Comparison of ENCODE assay signal across 8 cellular contexts in the genomic region with DNA sequence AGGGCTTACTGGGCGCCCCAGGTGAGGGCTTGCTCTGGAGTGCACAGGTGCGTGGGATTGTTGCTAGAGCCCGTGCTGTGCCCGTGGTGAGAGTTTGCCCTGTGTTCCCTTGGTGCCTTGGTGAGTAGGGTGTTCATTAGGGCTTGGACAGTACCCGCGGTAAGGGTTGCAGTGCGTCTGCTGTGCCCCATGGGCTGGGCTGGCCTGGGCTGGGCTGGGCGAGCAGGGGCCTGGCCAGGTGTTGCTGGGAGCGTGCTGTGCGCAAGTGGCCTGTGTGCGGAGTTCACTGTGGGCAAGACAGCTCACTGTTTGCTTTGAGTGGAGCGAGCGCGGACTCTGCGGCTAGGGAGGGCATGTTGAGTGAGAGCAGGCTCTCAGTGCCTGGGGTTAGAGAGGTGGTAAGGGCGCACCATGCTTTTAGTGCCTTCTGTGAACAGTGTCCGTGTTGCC. TPM values are rescaled to one million over a fixed set of nuclear protein-coding genes. Genes with fewer than 3 reads are reported as not detected.
DNase-seq lines count a peak whose midpoint lies in the region; ATAC-seq, FAIRE-seq and TF ChIP-seq lines count a peak whose summit lies in the region.

No MANE protein-coding gene starts in this region.

- POLR2A ChIA-PET in GM12878 (lab: Charles Lee) (no interaction called here), HepG2 (lab: Yijun Ruan, JAX) (no interaction called here)

- FAIRE-seq in GM12878 (lab: Jason Lieb, UNC) = no peak
- no peak for FAIRE-seq in HepG2 (lab: Jason Lieb, UNC)

- intact Hi-C loops in GM12878 (cut with micrococcal nuclease; ENCODE audit: unreplicated experiment) = no loop called here
- intact Hi-C loops in HepG2 (cut with micrococcal nuclease; ENCODE audit: unreplicated experiment) = no loop called here

- no peak overlapping the region for H3K4me3 ChIP-seq in GM12878
- H3K4me3 ChIP-seq in HepG2 (replicated peaks in 1 of 3; ENCODE audit: insufficient read depth in 1 of 3, low read depth in 2 of 3, low read length in 3 of 3) = no peak overlapping the region
- H3K4me3 ChIP-seq in thoracic aorta = peak overlapping the region; percentile 90

- RAD21 ChIA-PET in GM12878 (lab: Charles Lee; ENCODE audit: unreplicated experiment) = no interaction called here

- H3K9me3 Mint-ChIP-seq in activated naive CD4-positive, alpha-beta T cell treated with anti-CD3 and anti-CD28 coated beads, Interleukin-2, amount 10 ng/mL, durations not matched to agents 7 days and 5 days = no peaks in the 10 kb centered on the region

- no peak for DNase-seq in activated naive CD4-positive, alpha-beta T cell treated with anti-CD3 and anti-CD28 coated beads, Interleukin-2, amount 10 ng/mL, durations not matched to agents 7 days and 5 days
- DNase-seq in activated naive CD4-positive, alpha-beta T cell (lab: John Stamatoyannopoulos, UW) = no peak
- DNase-seq in GM12878 (ENCODE audit: low read depth, low spot score) (no peak), HepG2 (ENCODE audit: low spot score) (no peak), thoracic aorta (ENCODE audit: low spot score) (no peak), pons (ENCODE audit: low spot score) (no peak), NCI-H2171 (lab: John Stamatoyannopoulos, UW) (no peak), retina (no peak)

- no peak for TF ChIP-seq POLR2A in GM12878 (IDR thresholded peaks at IDR 0.05; ENCODE audit: low read depth, low read length)
- no peak for TF ChIP-seq POLR2A in HepG2 (IDR thresholded peaks at IDR 0.05; ENCODE audit: insufficient read depth in 1 of 2, low read depth in 2 of 2, low read length in 2 of 2)

- no peak overlapping the region for H3K27ac ChIP-seq in GM12878 (ENCODE audit: control insufficient read depth, insufficient read depth)
- no peak overlapping the region for H3K27ac ChIP-seq in HepG2 (ENCODE audit: extremely low read length, insufficient read depth, low read length)
- H3K27ac ChIP-seq in thoracic aorta = no peak overlapping the region

- BruUV-seq in GM12878 (replicated peaks; lab: Mats Ljungman, UMichigan) (no TSS peak), HepG2 (replicated peaks; lab: Mats Ljungman, UMichigan) (no TSS peak)

- SMC1A ChIA-PET in GM12878 (lab: Charles Lee; ENCODE audit: uncharacterized antibody, unreplicated experiment) = no interaction called here

- H3K4me1 ChIP-seq in GM12878 (ENCODE audit: control insufficient read depth, insufficient read depth, low read length) (peaks cover 2% of the 10 kb centered on the region; the same call in 1 of the 2 replicates), HepG2 (ENCODE audit: insufficient read depth, low read length) (no peaks in the 10 kb centered on the region), thoracic aorta (ENCODE audit: control insufficient read depth in 1 of 2, low read depth in 2 of 2) (peaks cover 3 to 6% of the 10 kb centered on the region in 2 donors)

- H3K9ac ChIP-seq in GM12878 (ENCODE audit: control insufficient read depth, insufficient read depth, low read length) (no peak overlapping the region), HepG2 (ENCODE audit: insufficient read depth, low read depth, low read length) (no peak overlapping the region)

- TF ChIP-seq RAD21 in GM12878 (IDR thresholded peaks at IDR 0.05; ENCODE audit: insufficient read depth, low read depth, low read length) (no peak), HepG2 (CRISPR knock-in tag; IDR thresholded peaks at IDR 0.05) (no peak)

- whole genome bisulfite sequencing in GM12878 (ENCODE audit: insufficient coverage, insufficient replicate concordance, low lambda C conversion rate, missing lambda C conversion rate) = 87% methylated on average over 17 of the region's 17 CpGs
- WGBS in HepG2 (ENCODE audit: low lambda C conversion rate) = 68% methylated on average over 6 of the region's 17 CpGs

- in situ Hi-C loops in GM12878 (cut with MboI) (no loop called here), HepG2 (cut with HindIII; ENCODE audit: extremely low pct_ligation_motif_present, low pct_unique_long_range_greater_than_20kb) (no loop called here)

- peaks cover 6% of the 10 kb centered on the region for H3K4me1 Mint-ChIP-seq in activated naive CD4-positive, alpha-beta T cell treated with anti-CD3 and anti-CD28 coated beads, Interleukin-2, amount 10 ng/mL, durations not matched to agents 7 days and 5 days

- H2AFZ ChIP-seq in GM12878 (ENCODE audit: control insufficient read depth, low read depth, low read length) (no peak overlapping the region; the same call in 1 of the 2 replicates), HepG2 (ENCODE audit: low read length) (no peak overlapping the region)

- no peak overlapping the region for H3K27ac Mint-ChIP-seq in activated naive CD4-positive, alpha-beta T cell treated with anti-CD3 and anti-CD28 coated beads, Interleukin-2, amount 10 ng/mL, durations not matched to agents 7 days and 5 days

- no peaks in the 10 kb centered on the region; the same call in 2 of the 3 replicates for H3K9me3 ChIP-seq in GM12878 (replicated peaks; ENCODE audit: control insufficient read depth, insufficient read depth, low read length)
- no peaks in the 10 kb centered on the region for H3K9me3 ChIP-seq in HepG2 (ENCODE audit: low read length)
- H3K9me3 ChIP-seq in thoracic aorta = no peaks in the 10 kb centered on the region

- TF ChIP-seq EP300 in GM12878 (IDR thresholded peaks at IDR 0.05; ENCODE audit: borderline replicate concordance in 1 of 2, control insufficient read depth in 1 of 2, low read depth in 2 of 2, low read length in 2 of 2) (no peak), HepG2 (IDR thresholded peaks at IDR 0.05; ENCODE audit: low read depth in 2 of 2, low read length in 2 of 2) (no peak), HepG2 (CRISPR knock-in tag; IDR thresholded peaks at IDR 0.05; ENCODE audit: borderline replicate concordance) (no peak)

- TF ChIP-seq CTCF in GM12878 (IDR thresholded peaks at IDR 0.05 in 2 of 3, conservative IDR thresholded peaks at IDR 0.05 in 1 of 3; ENCODE audit: control insufficient read depth in 2 of 3, extremely low read depth in 1 of 3, insufficient read depth in 1 of 3, low read depth in 3 of 3, low read length in 3 of 3) (no peak), HepG2 (CRISPR knock-in tag; IDR thresholded peaks at IDR 0.05) (no peak), thoracic aorta (IDR thresholded peaks at IDR 0.05) (no peak)

- H3K4me2 ChIP-seq in GM12878 (ENCODE audit: control insufficient read depth, insufficient read depth) (no peak overlapping the region), HepG2 (ENCODE audit: low read depth, low read length) (no peak overlapping the region)

- no peaks in the 10 kb centered on the region for H4K20me1 ChIP-seq in GM12878 (ENCODE audit: control insufficient read depth, insufficient read depth)
- H4K20me1 ChIP-seq in HepG2 (ENCODE audit: insufficient read depth, low read length) = no peaks in the 10 kb centered on the region

- H3K79me2 ChIP-seq in GM12878 (ENCODE audit: control insufficient read depth, insufficient read depth, low read length) (no peaks in the 10 kb centered on the region), HepG2 (ENCODE audit: insufficient read depth, low read length) (no peaks in the 10 kb centered on the region)

- CTCF ChIA-PET in activated naive CD4-positive, alpha-beta T cell treated with anti-CD3 and anti-CD28 coated beads, Interleukin-2, amount 10 ng/mL, durations not matched to agents 7 days and 5 days (lab: Charles Lee) = no interaction called here
- CTCF ChIA-PET in GM12878 (lab: Yijun Ruan, JAX) = no interaction called here
- CTCF ChIA-PET in HepG2 (lab: Yijun Ruan, JAX; ENCODE audit: low intra/inter-chr PET ratio, low total read pairs) = no interaction called here

- peaks cover 52% of the 10 kb centered on the region for H3K27me3 Mint-ChIP-seq in activated naive CD4-positive, alpha-beta T cell treated with anti-CD3 and anti-CD28 coated beads, Interleukin-2, amount 10 ng/mL, durations not matched to agents 7 days and 5 days

- no peaks in the 10 kb centered on the region for H3K36me3 ChIP-seq in GM12878 (ENCODE audit: control insufficient read depth in 2 of 2, insufficient read depth in 2 of 2, low read length in 1 of 2)
- H3K36me3 ChIP-seq in HepG2 (replicated peaks in 1 of 2; ENCODE audit: control insufficient read depth in 1 of 2, insufficient read depth in 2 of 2, low read length in 2 of 2) = no peaks in the 10 kb centered on the region; a peak in 1 of 5 replicates
- no peaks in the 10 kb centered on the region for H3K36me3 ChIP-seq in thoracic aorta

- H3K27me3 ChIP-seq in GM12878 (replicated peaks in 1 of 2; ENCODE audit: control insufficient read depth in 2 of 2, insufficient read depth in 2 of 2, low read length in 1 of 2) (no peaks in the 10 kb centered on the region), HepG2 (ENCODE audit: control insufficient read depth in 1 of 2, insufficient read depth in 2 of 2, low read length in 2 of 2) (peaks cover 3% of the 10 kb centered on the region in 2 experiments; a peak in 2 of 5 replicates), thoracic aorta (replicated peaks; ENCODE audit: insufficient read depth) (no peaks in the 10 kb centered on the region)

- peak overlapping the region; percentile 67 for H3K4me3 Mint-ChIP-seq in activated naive CD4-positive, alpha-beta T cell treated with anti-CD3 and anti-CD28 coated beads, Interleukin-2, amount 10 ng/mL, durations not matched to agents 7 days and 5 days

- ATAC-seq in GM12878 = peak; percentile 27; the same call in 2 of the 3 replicates
- ATAC-seq in HepG2 = peak; percentile 81
- no peak for ATAC-seq in thoracic aorta (ENCODE audit: insufficient number of reproducible peaks, low FRiP score, low read depth)

- no peaks in the 10 kb centered on the region for H3K36me3 Mint-ChIP-seq in activated naive CD4-positive, alpha-beta T cell treated with anti-CD3 and anti-CD28 coated beads, Interleukin-2, amount 10 ng/mL, durations not matched to agents 7 days and 5 days

RNA-seq across cellular contexts. Expression of a gene that starts 0.7 kb away (rescaled TPM):
- 0.76 and 0.79 TPM in 2 replicates for total RNA-seq in GM12878 (2013; cell fraction: nucleolus; rRNA removed)
- not detected in 2 replicates for total RNA-seq in GM12878 (2014; rRNA removed)
- total RNA-seq in GM12878 (2014; rRNA removed; fragmentation: Illumina TruSeq; extraction: Trizol) = not detected in 2 replicates
- total RNA-seq in GM12878 (2021) = not detected in 2 replicates
- 1.5 TPM for polyA plus RNA-seq in GM12878 (2011; ENCODE audit: low read depth)
- polyA plus RNA-seq in GM12878 (2011; rRNA removed) = not detected in 2 replicates
- 0.09 TPM in 1 of 2 replicates, not detected in the other for polyA plus RNA-seq in GM12878 (2011; cell fraction: cytosol; rRNA removed)
- not detected in 2 replicates for polyA plus RNA-seq in GM12878 (2011; cell fraction: nucleus; rRNA removed)
- 0.91 and 1.6 TPM in 2 replicates for polyA plus RNA-seq in GM12878 (2012)
- not detected in 2 replicates for polyA plus RNA-seq in GM12878 (2014; fragmentation: Illumina TruSeq; extraction: Trizol)
- under 1 TPM in 1 of 2 experiments, not detected in 1; 0.11 TPM for polyA plus RNA-seq in GM12878 (2014; fragmentation: Nextera tagmentation; extraction: Ambion mirVana)
- not detected in 2 replicates for polyA plus RNA-seq in GM12878 (2014; rRNA removed)
- polyA plus RNA-seq in GM12878 (2016; fragmentation: Nextera tagmentation; extraction: Ambion mirVana) = not detected
- not detected in 2 replicates for polyA minus RNA-seq in GM12878 (2011; rRNA and poly(A)+ RNA removed)
- polyA minus RNA-seq in GM12878 (2011; cell fraction: cytosol; rRNA and poly(A)+ RNA removed) = not detected in 2 replicates
- not detected in 2 replicates for polyA minus RNA-seq in GM12878 (2011; cell fraction: nucleus; rRNA and poly(A)+ RNA removed)
- total RNA-seq in HepG2 (2016; rRNA removed; fragmentation: Illumina TruSeq; extraction: Trizol) = not detected in 2 replicates
- total RNA-seq in HepG2 (2016; cell fraction: cytosol; rRNA removed; fragmentation: Illumina TruSeq; extraction: Trizol; ENCODE audit: low read depth) = not detected in 2 replicates
- total RNA-seq in HepG2 (2016; cell fraction: insoluble cytoplasmic fraction; rRNA removed; fragmentation: Illumina TruSeq; extraction: Trizol) = not detected in 2 replicates
- total RNA-seq in HepG2 (2016; cell fraction: membrane; rRNA removed; fragmentation: Illumina TruSeq; extraction: Trizol) = not detected in 2 replicates
- total RNA-seq in HepG2 (2016; cell fraction: nucleus; rRNA removed; fragmentation: Illumina TruSeq; extraction: Trizol) = not detected in 2 replicates
- not detected in 2 replicates for polyA plus RNA-seq in HepG2 (2011; rRNA removed)
- polyA plus RNA-seq in HepG2 (2011; cell fraction: cytosol; rRNA removed) = not detected in 2 replicates
- polyA plus RNA-seq in HepG2 (2011; cell fraction: nucleus; rRNA removed) = not detected in 2 replicates
- polyA plus RNA-seq in HepG2 (2012) = not detected in 2 replicates
- not detected in 2 replicates for polyA plus RNA-seq in HepG2 (2016; cell fraction: cytosol; fragmentation: Illumina TruSeq; extraction: Trizol; ENCODE audit: low read depth)
- not detected in 2 replicates for polyA plus RNA-seq in HepG2 (2016; cell fraction: insoluble cytoplasmic fraction; fragmentation: Illumina TruSeq; extraction: Trizol; ENCODE audit: low read depth)
- polyA plus RNA-seq in HepG2 (2016; cell fraction: membrane; fragmentation: Illumina TruSeq; extraction: Trizol; ENCODE audit: low read depth) = not detected in 2 replicates
- polyA plus RNA-seq in HepG2 (2016; cell fraction: nucleus; fragmentation: Illumina TruSeq; extraction: Trizol; ENCODE audit: insufficient read depth, low read depth) = not detected in 2 replicates
- polyA minus RNA-seq in HepG2 (2011; rRNA and poly(A)+ RNA removed; ENCODE audit: low replicate concordance) = not detected in 2 replicates
- not detected in 2 replicates for polyA minus RNA-seq in HepG2 (2011; cell fraction: cytosol; rRNA and poly(A)+ RNA removed)
- not detected in 2 replicates for polyA minus RNA-seq in HepG2 (2011; cell fraction: nucleus; rRNA and poly(A)+ RNA removed)
- total RNA-seq in thoracic aorta = not detected
